14 cellular contexts compared by ENCODE assay signal in the genomic region with DNA sequence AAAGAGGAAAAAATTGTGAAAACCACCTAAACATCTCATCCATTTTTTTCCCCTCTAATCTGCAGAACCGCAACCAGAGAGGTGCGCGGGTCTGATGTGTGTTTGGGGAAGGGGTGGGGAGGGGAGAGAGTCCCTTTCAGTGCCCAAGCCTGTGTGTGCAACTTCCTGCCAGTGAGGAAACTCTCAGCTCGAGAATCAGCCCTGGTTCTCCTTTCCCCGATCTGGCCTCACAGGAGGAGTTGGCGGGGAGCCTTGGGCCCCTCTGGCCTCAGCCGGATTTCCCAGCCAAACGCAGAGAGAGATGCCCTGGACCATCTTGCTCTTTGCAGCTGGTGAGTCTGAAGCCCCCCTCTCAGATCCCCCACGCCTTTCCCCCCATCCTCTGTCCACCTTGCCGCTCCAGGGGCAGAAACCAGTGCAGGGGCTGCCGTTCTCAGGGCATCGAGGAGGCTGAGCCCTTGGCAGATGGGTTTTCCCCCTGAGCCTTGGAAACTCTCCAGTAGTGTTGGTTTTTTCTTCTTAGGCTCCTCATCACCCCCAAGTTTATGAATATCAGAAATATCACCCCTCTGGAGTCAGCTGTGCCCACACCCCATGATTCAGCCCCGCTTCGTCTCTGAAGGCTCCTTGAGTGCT. TPM values are rescaled to one million over a fixed set of nuclear protein-coding genes. Genes with fewer than 3 reads are reported as not detected.
DNase-seq lines count a peak whose midpoint lies in the region; ATAC-seq and TF ChIP-seq lines count a peak whose summit lies in the region.
"Had no signal": no experiment of that assay in that cellular context is flagged by ENCODE, and none has a peak within 500 bp of the region (broad histone marks: within the 10 kb centered on the region; RNA-seq: fewer than 3 reads in every experiment).

A gene with protein sequence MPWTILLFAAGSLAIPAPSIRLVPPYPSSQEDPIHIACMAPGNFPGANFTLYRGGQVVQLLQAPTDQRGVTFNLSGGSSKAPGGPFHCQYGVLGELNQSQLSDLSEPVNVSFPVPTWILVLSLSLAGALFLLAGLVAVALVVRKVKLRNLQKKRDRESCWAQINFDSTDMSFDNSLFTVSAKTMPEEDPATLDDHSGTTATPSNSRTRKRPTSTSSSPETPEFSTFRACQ (plus strand): TSS at position 208 of the 636 bp plus-strand sequence. CDS start 94 bp downstream, at position 302.

- CTCF ChIA-PET in Calu3 (lab: Charles Lee), result no interaction called here

- peaks cover 10% of the 10 kb centered on the region for H3K4me1 Mint-ChIP-seq in activated naive CD8-positive, alpha-beta T cell treated with anti-CD3 and anti-CD28 coated beads for 36 hours
- H3K4me1 Mint-ChIP-seq in neural progenitor cell (peaks cover 3% of the 10 kb centered on the region), Calu3 (ENCODE audit: low read depth, unreplicated experiment) (no peaks in the 10 kb centered on the region)

- H3K79me2 ChIP-seq in neural progenitor cell (ENCODE audit: low read depth), result no peaks in the 10 kb centered on the region

- H3F3A ChIP-seq in neural progenitor cell (ENCODE audit: low read depth), result peaks cover 3% of the 10 kb centered on the region

- no peaks in the 10 kb centered on the region for H3K36me3 Mint-ChIP-seq in activated naive CD8-positive, alpha-beta T cell treated with anti-CD3 and anti-CD28 coated beads for 36 hours
- H3K36me3 Mint-ChIP-seq in neural progenitor cell, result no peaks in the 10 kb centered on the region
- no peaks in the 10 kb centered on the region for H3K36me3 Mint-ChIP-seq in Calu3 (ENCODE audit: insufficient read depth, unreplicated experiment)

- peak within 1 kb of the TSS; percentile 49 for H3K4me3 Mint-ChIP-seq in activated naive CD8-positive, alpha-beta T cell treated with anti-CD3 and anti-CD28 coated beads for 36 hours
- H3K4me3 Mint-ChIP-seq in neural progenitor cell (no peak within 1 kb of the TSS), Calu3 (ENCODE audit: low read depth, unreplicated experiment) (no peak within 1 kb of the TSS)

- H3K27me3 ChIP-seq in HL-60 (ENCODE audit: insufficient read depth, poor library complexity, severe bottlenecking) (no peaks in the 10 kb centered on the region), neural progenitor cell (no peaks in the 10 kb centered on the region)
- H3K27me3 ChIP-seq: ovary had no signal

- no peaks in the 10 kb centered on the region for H3K36me3 ChIP-seq in neural progenitor cell
- H3K36me3 ChIP-seq: ovary, tibial artery had no signal

- DNase-seq in SIG-M5 treated with dmso at 0.1 percent for 504 hours (lab: John Stamatoyannopoulos, UW; ENCODE audit: unreplicated experiment) (peak; percentile 80), SIG-M5 (lab: John Stamatoyannopoulos, UW) (no peak), HL-60 (ENCODE audit: low read depth in 1 of 2, low spot score in 1 of 2) (peak in 1 of 2 experiments; percentile 95), neural progenitor cell (ENCODE audit: low spot score) (no peak), Calu3 (no peak), NK-92 (lab: John Stamatoyannopoulos, UW; ENCODE audit: unreplicated experiment) (no peak)
- DNase-seq in activated naive CD8-positive, alpha-beta T cell treated with anti-CD3 and anti-CD28 coated beads for 36 hours, result no peak
- DNase-seq: central memory CD4-positive, alpha-beta T cell; islet precursor cell; NCI-H345; tibial artery had no signal

- no peak within 1 kb of the TSS for H3K4me2 ChIP-seq in neural progenitor cell

- H4K20me1 ChIP-seq in neural progenitor cell (ENCODE audit: low read depth), result no peaks in the 10 kb centered on the region

- no peak for ATAC-seq in GM19467 (IDR thresholded peaks at IDR 0.05; ENCODE audit: unreplicated experiment)

- H3K9ac ChIP-seq in neural progenitor cell, result no peak within 1 kb of the TSS

- H3K27ac ChIP-seq in HL-60 (replicated peaks) (peak within 1 kb of the TSS; percentile 85), neural progenitor cell (no peak within 1 kb of the TSS)
- H3K27ac ChIP-seq: ovary, tibial artery had no signal

- no TSS peak for BruUV-seq in Calu3 (replicated peaks; lab: Mats Ljungman, UMichigan)

- H3K4me3 ChIP-seq in HL-60 (replicated peaks; ENCODE audit: insufficient read depth, low read length) (peak within 1 kb of the TSS; percentile 58), neural progenitor cell (no peak within 1 kb of the TSS)
- H3K4me3 ChIP-seq: ovary, tibial artery had no signal

- no peaks in the 10 kb centered on the region for H3K27me3 Mint-ChIP-seq in activated naive CD8-positive, alpha-beta T cell treated with anti-CD3 and anti-CD28 coated beads for 36 hours
- H3K27me3 Mint-ChIP-seq in neural progenitor cell (ENCODE audit: insufficient read depth, low read depth), result peaks cover 7% of the 10 kb centered on the region
- H3K27me3 Mint-ChIP-seq in Calu3 (ENCODE audit: unreplicated experiment), result peaks cover 9% of the 10 kb centered on the region

- H2AFZ ChIP-seq in neural progenitor cell (replicated peaks), result peak within 1 kb of the TSS; percentile 42

- intact Hi-C loops in Calu3 (cut with micrococcal nuclease; ENCODE audit: unreplicated experiment), result no loop called here

- H3K4me1 ChIP-seq in neural progenitor cell, result no peaks in the 10 kb centered on the region
- H3K4me1 ChIP-seq: tibial artery had no signal

- peaks cover 6% of the 10 kb centered on the region for H3K9me3 Mint-ChIP-seq in activated naive CD8-positive, alpha-beta T cell treated with anti-CD3 and anti-CD28 coated beads for 36 hours
- H3K9me3 Mint-ChIP-seq in neural progenitor cell (peaks cover 5% of the 10 kb centered on the region), Calu3 (ENCODE audit: low read depth, unreplicated experiment) (no peaks in the 10 kb centered on the region)

- H3K27ac Mint-ChIP-seq in activated naive CD8-positive, alpha-beta T cell treated with anti-CD3 and anti-CD28 coated beads for 36 hours, result peak within 1 kb of the TSS; percentile 14
- no peak within 1 kb of the TSS for H3K27ac Mint-ChIP-seq in neural progenitor cell
- no peak within 1 kb of the TSS for H3K27ac Mint-ChIP-seq in Calu3 (ENCODE audit: unreplicated experiment)

- TF ChIP-seq CTCF in HL-60 (IDR thresholded peaks at IDR 0.05; ENCODE audit: insufficient read depth, low read length) (no peak), neural progenitor cell (IDR thresholded peaks at IDR 0.05) (no peak), Calu3 (IDR thresholded peaks at IDR 0.05; ENCODE audit: unreplicated experiment) (no peak)

- no peaks in the 10 kb centered on the region for H3K9me3 ChIP-seq in neural progenitor cell (ENCODE audit: low read depth)
- H3K9me3 ChIP-seq: ovary had no signal

RNA-seq across cellular contexts. Expression of the gene that starts here (rescaled TPM):
- total RNA-seq in activated naive CD8-positive, alpha-beta T cell treated with anti-CD3 and anti-CD28 coated beads for 36 hours, result 1 to 10 TPM; 1.8 to 2.0 TPM
- 0.62 TPM in 1 of 2 replicates, not detected in the other for total RNA-seq in neural progenitor cell (ENCODE audit: low replicate concordance)
- total RNA-seq in Calu3 (2022), result 0.51 TPM in 1 of 2 replicates, not detected in the other
- total RNA-seq: H1 had no signal
